ENCODE assay signal across 23 cellular contexts in the genomic region with DNA sequence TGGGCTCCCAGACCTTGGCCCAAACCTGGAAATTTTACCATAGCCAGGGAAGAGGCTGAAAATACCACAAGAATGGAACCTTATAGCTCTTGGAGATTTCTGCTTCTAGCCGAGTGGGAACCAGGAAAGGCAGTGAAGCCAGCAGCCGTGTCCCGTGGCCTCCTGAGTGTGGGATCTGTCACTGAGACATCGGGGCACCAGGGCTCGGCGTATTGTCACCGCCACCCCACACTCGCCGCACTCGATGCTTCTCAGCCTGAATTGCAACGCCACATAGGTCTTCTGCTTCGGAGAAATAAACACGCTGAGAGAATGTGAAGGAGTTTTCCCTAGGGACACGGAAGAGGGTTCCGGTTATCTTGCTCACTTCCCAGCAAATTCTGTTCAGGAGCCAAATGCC.
"Had no signal": no experiment of that assay in that cellular context is flagged by ENCODE, and none has a peak within 500 bp of the region (broad histone marks: within the 10 kb centered on the region; RNA-seq: fewer than 3 reads in every experiment).

No MANE protein-coding gene starts in this region.

- H3K4me3 ChIP-seq: colonic mucosa, left lung, lower lobe of right lung, neural progenitor cell, sigmoid colon, stomach, thyroid gland, upper lobe of left lung had no signal

- H3K36me3 Mint-ChIP-seq: naive thymus-derived CD8-positive, alpha-beta T cell; neural progenitor cell; stimulated activated effector memory CD8-positive, alpha-beta T cell treated with anti-CD3 and anti-CD28 coated beads, Interleukin-12 subunit alpha, Interleukin-12 subunit beta, amount 100 ng/mL, for 72 hours had no signal

- DNase-seq: colonic mucosa; effector CD8-positive, alpha-beta T cell; endodermal cell; foreskin fibroblast; left lung; lower lobe of right lung; nucleus accumbens; psoas muscle; sigmoid colon; stimulated activated CD4-positive, alpha-beta T cell treated with anti-CD3 and anti-CD28 coated beads, Interleukin-2, amount 100 ng/mL, for 24 hours; stimulated activated CD4-positive, alpha-beta T cell treated with anti-CD3 and anti-CD28 coated beads, Interleukin-4, amount 100 ng/mL, for 24 hours; stimulated activated naive CD4-positive, alpha-beta T cell treated with Interleukin-2 at 50 U/mL for 16 hours; stomach; thyroid gland had no signal

- H3K27me3 Mint-ChIP-seq: naive thymus-derived CD8-positive, alpha-beta T cell had no signal

- ATAC-seq: esophagus mucosa; left lung; naive thymus-derived CD8-positive, alpha-beta T cell; stimulated activated effector memory CD8-positive, alpha-beta T cell treated with anti-CD3 and anti-CD28 coated beads, Interleukin-12 subunit alpha, Interleukin-12 subunit beta, amount 100 ng/mL, for 72 hours had no signal

- H3K9me3 ChIP-seq: colonic mucosa, gastrocnemius medialis, left lung, lower lobe of right lung, psoas muscle, sigmoid colon, stomach, thyroid gland, upper lobe of left lung had no signal

- H3K9me3 Mint-ChIP-seq: central memory CD8-positive, alpha-beta T cell; dendritic cell treated with granulocyte-macrophage colony-stimulating factor and Interleukin-4, amounts not matched to agents 40 ng/mL and 50 ng/mL, for 4 days; endodermal cell; naive thymus-derived CD8-positive, alpha-beta T cell; neural progenitor cell; stimulated activated effector memory CD8-positive, alpha-beta T cell treated with anti-CD3 and anti-CD28 coated beads, Interleukin-12 subunit alpha, Interleukin-12 subunit beta, amount 100 ng/mL, for 72 hours had no signal

- H3K27ac ChIP-seq: colonic mucosa, epithelial cell of prostate, left lung, lower lobe of right lung, neural progenitor cell, psoas muscle, sigmoid colon, stomach, thyroid gland, upper lobe of left lung had no signal

- H3K36me3 ChIP-seq: colonic mucosa, gastrocnemius medialis, left lung, lower lobe of right lung, neural progenitor cell, sigmoid colon, stomach, thyroid gland, upper lobe of left lung had no signal

- H3K4me3 Mint-ChIP-seq: central memory CD8-positive, alpha-beta T cell; dendritic cell treated with granulocyte-macrophage colony-stimulating factor and Interleukin-4, amounts not matched to agents 40 ng/mL and 50 ng/mL, for 4 days; endodermal cell; naive thymus-derived CD8-positive, alpha-beta T cell; neural progenitor cell; stimulated activated effector memory CD8-positive, alpha-beta T cell treated with anti-CD3 and anti-CD28 coated beads, Interleukin-12 subunit alpha, Interleukin-12 subunit beta, amount 100 ng/mL, for 72 hours had no signal

- H3K27ac Mint-ChIP-seq: dendritic cell treated with granulocyte-macrophage colony-stimulating factor and Interleukin-4, amounts not matched to agents 40 ng/mL and 50 ng/mL, for 4 days; endodermal cell; naive thymus-derived CD8-positive, alpha-beta T cell; stimulated activated effector memory CD8-positive, alpha-beta T cell treated with anti-CD3 and anti-CD28 coated beads, Interleukin-12 subunit alpha, Interleukin-12 subunit beta, amount 100 ng/mL, for 72 hours had no signal

- H3K4me1 Mint-ChIP-seq: central memory CD8-positive, alpha-beta T cell; stimulated activated effector memory CD8-positive, alpha-beta T cell treated with anti-CD3 and anti-CD28 coated beads, Interleukin-12 subunit alpha, Interleukin-12 subunit beta, amount 100 ng/mL, for 72 hours had no signal

- H3K4me2 ChIP-seq: neural progenitor cell had no signal

- H3K27me3 ChIP-seq: colonic mucosa, gastrocnemius medialis, neural progenitor cell, sigmoid colon, stomach, thyroid gland, upper lobe of left lung had no signal

- H3K4me1 ChIP-seq: colonic mucosa, sigmoid colon, thyroid gland had no signal

- H2AFZ ChIP-seq: neural progenitor cell had no signal

- H3K9ac ChIP-seq: neural progenitor cell had no signal
